8 cellular contexts compared by ENCODE assay signal in genomic region chr5:131795879-131796792, GRCh38.
DNase-seq lines count a peak whose midpoint lies in the region; ATAC-seq and TF ChIP-seq lines count a peak whose summit lies in the region.

No MANE protein-coding gene starts in this region.

- peak; percentile 56 for DNase-seq in COR-L47 (lab: John Stamatoyannopoulos, UW)
- peak in 3 of 5 experiments; percentile 5 to 47 (median 20) for DNase-seq in T-helper 2 cell
- peak; percentile 56 to 64 for DNase-seq in cardiac fibroblast (ENCODE audit: low read depth in 2 of 2)
- peak; percentile 65 for DNase-seq in iris pigment epithelial cell (ENCODE audit: low read depth)
- DNase-seq in stimulated activated CD4-positive, alpha-beta T cell treated with anti-CD3 and anti-CD28 coated beads, Interleukin-12 subunit alpha, Interleukin-12 subunit beta, amount 100 ng/mL, for 24 hours (ENCODE audit: low read depth in 2 of 2) = peak; percentile 1 to 17
- no peak for DNase-seq in NCI-H187 (lab: John Stamatoyannopoulos, UW)

- ATAC-seq in GM19467 (IDR thresholded peaks at IDR 0.05; ENCODE audit: unreplicated experiment) (peak; percentile 17), HG03575 (IDR thresholded peaks at IDR 0.05; ENCODE audit: extremely low read depth, insufficient number of reproducible peaks, low FRiP score, unreplicated experiment) (peak; percentile 0)

- peak overlapping the region; percentile 86 for H3K4me3 ChIP-seq in cardiac fibroblast (replicated peaks in 1 of 2; ENCODE audit: low read depth in 2 of 2, low read length in 2 of 2)

- TF ChIP-seq CTCF in cardiac fibroblast (IDR thresholded peaks at IDR 0.05; ENCODE audit: low read depth, low read length) = no peak

Comparison
In these comparisons a context has a peak if more than half of its experiments do, and no peak if none do; other contexts are left out.
1. DNase-seq: peak in COR-L47 (single experiment), T-helper 2 cell (3 of 5), cardiac fibroblast (2 of 2), iris pigment epithelial cell (single experiment) and stimulated activated CD4-positive, alpha-beta T cell treated with anti-CD3 and anti-CD28 coated beads, Interleukin-12 subunit alpha, Interleukin-12 subunit beta, amount 100 ng/mL, for 24 hours (2 of 2); none in NCI-H187 (0 of 2).